ENCODE assay signal across 8 cellular contexts in the genomic region with DNA sequence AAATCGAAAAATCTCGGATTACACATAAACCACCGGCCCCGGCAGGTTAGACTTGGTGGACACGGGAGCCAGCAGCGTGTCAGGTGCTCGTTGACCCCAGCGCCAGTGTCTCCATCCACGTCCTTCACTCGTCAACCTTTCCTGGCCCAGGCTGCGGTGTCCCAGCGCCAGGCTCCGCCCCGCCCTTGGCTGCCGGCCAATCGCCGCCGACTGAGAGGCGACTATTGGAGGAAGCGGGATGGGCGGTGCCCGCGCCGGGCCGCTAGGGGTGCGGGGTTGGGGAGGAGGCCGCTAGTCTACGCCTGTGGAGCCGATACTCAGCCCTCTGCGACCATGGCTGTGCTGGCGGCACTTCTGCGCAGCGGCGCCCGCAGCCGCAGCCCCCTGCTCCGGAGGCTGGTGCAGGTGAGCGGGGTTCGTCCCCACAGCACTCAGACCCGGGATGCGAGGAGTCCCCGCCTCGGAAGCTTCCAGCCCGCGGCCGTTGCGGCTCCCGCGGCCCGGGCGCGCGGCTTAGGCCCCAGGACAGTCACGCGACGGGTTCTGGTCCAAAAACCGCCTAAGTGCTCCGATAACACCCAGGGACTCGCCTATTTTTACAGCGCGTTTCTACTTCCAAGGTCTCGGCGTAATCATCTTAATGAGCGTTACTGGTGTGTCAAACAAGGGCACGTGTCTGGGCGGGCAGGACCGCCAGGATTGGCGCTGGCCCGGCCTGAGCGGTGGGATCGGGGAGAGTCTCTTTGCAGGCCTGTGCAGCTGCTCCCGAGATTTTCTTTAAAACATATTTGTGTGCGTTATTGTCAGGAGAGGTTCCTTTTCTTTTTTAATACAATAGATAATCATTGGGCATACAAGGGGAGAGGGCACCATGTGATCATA.
DNase-seq lines count a peak whose midpoint lies in the region; ATAC-seq lines count a peak whose summit lies in the region.

A gene (plus strand): TSS at position 294 of the 882 bp plus-strand sequence. CDS start 40 bp downstream, at position 334.

- peak; percentile 94 for DNase-seq in COLO668 (lab: John Stamatoyannopoulos, UW; ENCODE audit: unreplicated experiment)
- peak; percentile 54 for DNase-seq in HS-27A (ENCODE audit: low read depth)
- DNase-seq in NK-92 (lab: John Stamatoyannopoulos, UW; ENCODE audit: unreplicated experiment): peak; percentile 72
- peak; percentile 99 for DNase-seq in activated CD8-positive, alpha-beta memory T cell treated with anti-CD3 and anti-CD28 coated beads for 24 hours
- DNase-seq in effector CD8-positive, alpha-beta T cell (lab: John Stamatoyannopoulos, UW): peak; percentile 93
- peak; percentile 95 for DNase-seq in medulla oblongata (ENCODE audit: extremely low spot score)
- DNase-seq in stimulated activated CD8-positive, alpha-beta memory T cell treated with anti-CD3 and anti-CD28 coated beads, Interleukin-12 subunit alpha, Interleukin-12 subunit beta, amount 100 ng/mL, for 24 hours (ENCODE audit: extremely low read depth): peak; percentile 90

- ATAC-seq in GM19467 (IDR thresholded peaks at IDR 0.05; ENCODE audit: unreplicated experiment): peak; percentile 98

Comparison
In these comparisons a context has a peak if more than half of its experiments do, and no peak if none do; other contexts are left out.
1. Peak in every context shown above with its lines: DNase-seq and ATAC-seq.